ENCODE assay signal across 8 cellular contexts in the genomic region with DNA sequence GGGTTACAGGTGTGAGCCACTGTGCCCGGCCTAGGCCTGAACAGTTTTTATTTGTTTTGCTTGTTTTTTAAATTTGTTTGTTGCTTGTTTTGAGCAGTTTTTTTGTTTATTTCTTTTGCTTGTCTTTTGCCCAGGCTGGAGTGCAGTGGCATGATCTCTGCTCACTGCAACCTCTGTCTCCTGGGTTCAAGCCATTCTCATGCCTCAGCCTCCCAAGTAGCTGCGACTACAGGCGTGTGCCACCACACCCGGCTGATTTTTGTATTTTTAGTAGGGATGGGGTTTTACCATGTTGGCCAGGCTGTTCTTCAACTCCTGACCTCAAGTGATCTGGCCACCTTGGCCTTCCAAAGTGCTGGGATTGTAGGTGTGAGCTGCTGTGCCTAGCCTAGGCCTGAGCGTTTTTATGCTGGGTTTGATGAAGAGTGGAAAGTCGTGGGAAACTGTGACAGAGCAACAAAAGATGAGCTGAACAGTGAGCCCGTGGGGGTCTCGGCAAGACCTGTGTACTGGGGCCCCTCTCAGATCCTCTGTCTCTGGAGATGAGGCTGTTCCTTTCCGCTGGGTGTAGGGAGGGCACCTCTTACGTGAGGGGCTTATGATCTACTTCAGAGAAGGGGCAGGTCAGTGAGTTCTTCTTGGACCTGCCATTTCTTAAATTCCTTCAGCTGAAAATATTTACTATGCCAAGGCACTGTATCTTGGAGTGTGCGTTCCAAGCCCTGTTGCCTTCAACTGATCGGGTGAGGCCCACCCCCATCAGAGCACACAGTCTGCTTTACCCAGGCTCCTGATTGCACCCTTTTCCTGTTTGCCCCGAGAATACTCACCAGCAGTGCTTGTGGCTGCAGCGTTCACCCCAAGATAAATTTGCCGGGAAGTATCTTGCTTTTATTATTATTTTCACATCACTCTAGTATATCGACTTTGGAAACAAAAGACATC.
DNase-seq lines count a peak whose midpoint lies in the region; ATAC-seq and TF ChIP-seq lines count a peak whose summit lies in the region.
"Had no signal": no experiment of that assay in that cellular context is flagged by ENCODE, and none has a peak within 500 bp of the region (broad histone marks: within the 10 kb centered on the region; RNA-seq: fewer than 3 reads in every experiment).

No MANE protein-coding gene starts in this region.

- peaks cover 5% of the 10 kb centered on the region for H3K9me3 Mint-ChIP-seq in WTC11
- H3K9me3 Mint-ChIP-seq in immature natural killer cell = peaks cover 0 to 3% (median 0%) of the 10 kb centered on the region in 6 donors

- H3K27me3 Mint-ChIP-seq in WTC11 (ENCODE audit: low read depth) (no peaks in the 10 kb centered on the region), immature natural killer cell (ENCODE audit: low read depth in 3 of 3) (peaks cover 2 to 17% (median 8%) of the 10 kb centered on the region in 3 donors)

- POLR2A ChIA-PET in HEK293 (lab: Yijun Ruan, JAX) (interaction anchor here (0.7 kb wide), 1 partner anchor 9 kb away, joined by 3 read pairs; no protein-coding TSS in a partner anchor), WTC11 (lab: Charles Lee) (no interaction called here)

- ATAC-seq in WTC11 (no peak), HG02973 (IDR thresholded peaks at IDR 0.05; ENCODE audit: unreplicated experiment) (no peak)

- H3K36me3 ChIP-seq in HEK293 (ENCODE audit: control insufficient read depth in 2 of 2, insufficient read depth in 1 of 2, low read length in 2 of 2) = no peaks in the 10 kb centered on the region

- TF ChIP-seq CTCF in HEK293 (tag by site-specific recombination; IDR thresholded peaks at IDR 0.05) (no peak), WTC11 (IDR thresholded peaks at IDR 0.05) (no peak)

- no peak overlapping the region for H3K4me3 Mint-ChIP-seq in WTC11
- peak overlapping the region; percentile 46 to 92 (median 77) for H3K4me3 Mint-ChIP-seq in immature natural killer cell

- H3K27ac ChIP-seq in HEK293 (ENCODE audit: extremely low read depth, low read depth, low read length) = no peak overlapping the region

- peaks cover 71% of the 10 kb centered on the region for H3K4me1 Mint-ChIP-seq in WTC11
- H3K4me1 Mint-ChIP-seq in immature natural killer cell = peaks cover 89 to 92% of the 10 kb centered on the region in 2 donors

- no peak overlapping the region for H3K4me3 ChIP-seq in HEK293 (ENCODE audit: low read depth, low read length)

- CTCF ChIA-PET in HEK293 (lab: Yijun Ruan, JAX) = interaction anchor here (1.3 kb wide), 1 partner anchor 33 kb away, joined by 5 read pairs; no protein-coding TSS in a partner anchor
- CTCF ChIA-PET in WTC11 (lab: Charles Lee) = interaction anchor here (0.8 to 1.1 kb wide), 2 partner anchors 10 to 33 kb away, joined by 3 read pairs; no protein-coding TSS in a partner anchor

- no peaks in the 10 kb centered on the region; the same call in 1 of the 2 replicates for H3K4me1 ChIP-seq in HEK293 (ENCODE audit: control insufficient read depth, insufficient read depth, low read length)

- H3K27ac Mint-ChIP-seq in WTC11 (peak overlapping the region; percentile 60), immature natural killer cell (peak overlapping the region; percentile 95 to 99 (median 97))

- H3K9me3 ChIP-seq in HEK293 (ENCODE audit: control insufficient read depth, insufficient read depth, low read depth, low read length) = no peaks in the 10 kb centered on the region

- DNase-seq in WTC11 (ENCODE audit: low spot score) (no peak), immature natural killer cell (no peak), cerebellum (ENCODE audit: low spot score) (no peak), NCI-H510A treated with DMSO at 0.1 percent for 48 hours (lab: John Stamatoyannopoulos, UW) (no peak)
- peak; percentile 45 for DNase-seq in stimulated activated CD8-positive, alpha-beta memory T cell treated with anti-CD3 and anti-CD28 coated beads, Interleukin-4, amount 100 ng/mL, for 48 hours
- DNase-seq: activated CD4-positive, CD25-positive, alpha-beta regulatory T cell had no signal

- H3K36me3 Mint-ChIP-seq in WTC11 = peaks cover 4% of the 10 kb centered on the region; the same call in 1 of the 2 replicates
- peaks cover 0 to 4% (median 3%) of the 10 kb centered on the region in 3 donors for H3K36me3 Mint-ChIP-seq in immature natural killer cell

TF ChIP-seq in HEK293, 187 proteins besides CTCF, POLR2A, EP300 and RAD21:
- no peak for TF ChIP-seq ZNF707 (tag by site-specific recombination; IDR thresholded peaks at IDR 0.05)
- TF ChIP-seq ZNF10 (tag by site-specific recombination; IDR thresholded peaks at IDR 0.05) = peak; percentile 100

TF ChIP-seq in WTC11, 78 proteins besides CTCF, POLR2A, EP300 and RAD21:
- TF ChIP-seq ZNF121 (CRISPR knock-in tag; IDR thresholded peaks at IDR 0.05) = 0 out of 2 replicates have a peak, but pooled peaks have one; percentile 41
- TF ChIP-seq, protein P1, sequence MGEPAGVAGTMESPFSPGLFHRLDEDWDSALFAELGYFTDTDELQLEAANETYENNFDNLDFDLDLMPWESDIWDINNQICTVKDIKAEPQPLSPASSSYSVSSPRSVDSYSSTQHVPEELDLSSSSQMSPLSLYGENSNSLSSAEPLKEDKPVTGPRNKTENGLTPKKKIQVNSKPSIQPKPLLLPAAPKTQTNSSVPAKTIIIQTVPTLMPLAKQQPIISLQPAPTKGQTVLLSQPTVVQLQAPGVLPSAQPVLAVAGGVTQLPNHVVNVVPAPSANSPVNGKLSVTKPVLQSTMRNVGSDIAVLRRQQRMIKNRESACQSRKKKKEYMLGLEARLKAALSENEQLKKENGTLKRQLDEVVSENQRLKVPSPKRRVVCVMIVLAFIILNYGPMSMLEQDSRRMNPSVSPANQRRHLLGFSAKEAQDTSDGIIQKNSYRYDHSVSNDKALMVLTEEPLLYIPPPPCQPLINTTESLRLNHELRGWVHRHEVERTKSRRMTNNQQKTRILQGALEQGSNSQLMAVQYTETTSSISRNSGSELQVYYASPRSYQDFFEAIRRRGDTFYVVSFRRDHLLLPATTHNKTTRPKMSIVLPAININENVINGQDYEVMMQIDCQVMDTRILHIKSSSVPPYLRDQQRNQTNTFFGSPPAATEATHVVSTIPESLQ (CRISPR knock-in tag; IDR thresholded peaks at IDR 0.05) = no peak

Comparison
In these comparisons a context has a peak if more than half of its experiments do, and no peak if none do; other contexts are left out.
1. Of the 8 proteins assayed by ChIP-seq in both HEK293 and WTC11: peak only in HEK293: none; only in WTC11: ZNF121; in both: none; in neither: 7.